Comparison of ENCODE assay signal across 8 cellular contexts in genomic region chr19:57240311-57241090, GRCh38. TPM values are rescaled to one million over a fixed set of nuclear protein-coding genes. Genes with fewer than 3 reads are reported as not detected.
DNase-seq lines count a peak whose midpoint lies in the region; ATAC-seq and TF ChIP-seq lines count a peak whose summit lies in the region.

Gene ZNF805 (plus strand): TSS chr19:57240632. CDS start chr19:57240892, 260 bp downstream.

- peak within 1 kb of the TSS; percentile 90 to 97 (median 94) for H3K4me3 Mint-ChIP-seq in naive thymus-derived CD8-positive, alpha-beta T cell
- peak within 1 kb of the TSS; percentile 91 to 98 for H3K4me3 Mint-ChIP-seq in stimulated activated naive B cell treated with anti-CD40 and anti-IgM and Interleukin-4, amounts not matched to agents 10 μg/mL and 1 μg/mL and 100 μg/mL, for 72 hours

- ATAC-seq in naive thymus-derived CD8-positive, alpha-beta T cell = peak; percentile 92 to 93
- peak; percentile 92 to 95 for ATAC-seq in stimulated activated naive B cell treated with anti-CD40 and anti-IgM and Interleukin-4, amounts not matched to agents 10 μg/mL and 1 μg/mL and 100 μg/mL, for 72 hours (replicated peaks)

- POLR2A ChIA-PET in RWPE1 (lab: Yijun Ruan, JAX; ENCODE audit: low non-redundant PET) = interaction anchor here (0.6 kb wide), 1 partner anchor 22 kb away, joined by 3 read pairs; no protein-coding TSS in a partner anchor
- POLR2A ChIA-PET in naive thymus-derived CD8-positive, alpha-beta T cell (lab: Charles Lee) = interaction anchor here (0.5 to 2.2 kb wide), 11 partner anchors 39 to 1023 kb away, joined by 3 to 11 read pairs (median 4); partner anchors contain the start of genes ZNF154, ZNF264, ZNF304 and ZNF460

- H3K36me3 Mint-ChIP-seq in naive thymus-derived CD8-positive, alpha-beta T cell = peaks cover 15 to 38% (median 24%) of the 10 kb centered on the region in 3 donors
- H3K36me3 Mint-ChIP-seq in stimulated activated naive B cell treated with anti-CD40 and anti-IgM and Interleukin-4, amounts not matched to agents 10 μg/mL and 1 μg/mL and 100 μg/mL, for 72 hours = peaks cover 22 to 33% of the 10 kb centered on the region in 2 donors

- peaks cover 0 to 7% (median 2%) of the 10 kb centered on the region in 9 donors for H3K9me3 Mint-ChIP-seq in naive thymus-derived CD8-positive, alpha-beta T cell
- no peaks in the 10 kb centered on the region for H3K9me3 Mint-ChIP-seq in stimulated activated naive B cell treated with anti-CD40 and anti-IgM and Interleukin-4, amounts not matched to agents 10 μg/mL and 1 μg/mL and 100 μg/mL, for 72 hours

- peak within 1 kb of the TSS; percentile 84 for H3K27ac ChIP-seq in RWPE1

- no peak for TF ChIP-seq CTCF in RWPE1 (conservative IDR thresholded peaks at IDR 0.05; ENCODE audit: low read depth)

- peaks cover 14 to 39% (median 36%) of the 10 kb centered on the region in 4 donors for H3K4me1 Mint-ChIP-seq in naive thymus-derived CD8-positive, alpha-beta T cell
- H3K4me1 Mint-ChIP-seq in stimulated activated naive B cell treated with anti-CD40 and anti-IgM and Interleukin-4, amounts not matched to agents 10 μg/mL and 1 μg/mL and 100 μg/mL, for 72 hours = peaks cover 24 to 46% of the 10 kb centered on the region in 2 donors

- peak; percentile 96 for DNase-seq in ELF-1 (ENCODE audit: low read depth, low spot score)
- DNase-seq in H4 (ENCODE audit: low spot score) = peak; percentile 93
- DNase-seq in LoVo (ENCODE audit: low spot score) = peak; percentile 86
- peak; percentile 92 for DNase-seq in RWPE1 (ENCODE audit: low spot score)
- peak; percentile 94 for DNase-seq in activated T-helper 9 cell treated with anti-CD3 and anti-CD28 coated beads, Interleukin-2, amount 50 U/mL, for 16 hours (ENCODE audit: low read depth)
- peak; percentile 89 for DNase-seq in fibroblast of peridontal ligament (ENCODE audit: extremely low read depth)
- DNase-seq in naive thymus-derived CD8-positive, alpha-beta T cell = peak; percentile 92 to 98 (median 96)
- peak; percentile 94 for DNase-seq in stimulated activated naive B cell treated with anti-CD40 and anti-IgM and Interleukin-4, amounts not matched to agents 10 μg/mL and 1 μg/mL and 100 μg/mL, for 72 hours

- H3K27me3 Mint-ChIP-seq in naive thymus-derived CD8-positive, alpha-beta T cell = no peaks in the 10 kb centered on the region
- H3K27me3 Mint-ChIP-seq in stimulated activated naive B cell treated with anti-CD40 and anti-IgM and Interleukin-4, amounts not matched to agents 10 μg/mL and 1 μg/mL and 100 μg/mL, for 72 hours = no peaks in the 10 kb centered on the region

- H3K27ac Mint-ChIP-seq in naive thymus-derived CD8-positive, alpha-beta T cell = peak within 1 kb of the TSS; percentile 94 to 99 (median 98)
- H3K27ac Mint-ChIP-seq in stimulated activated naive B cell treated with anti-CD40 and anti-IgM and Interleukin-4, amounts not matched to agents 10 μg/mL and 1 μg/mL and 100 μg/mL, for 72 hours = peak within 1 kb of the TSS; percentile 98

- CTCF ChIA-PET in RWPE1 (lab: Yijun Ruan, JAX) = interaction anchor here (0.8 kb wide), 1 partner anchor 19 kb away, joined by 3 read pairs; no protein-coding TSS in a partner anchor

RNA-seq across cellular contexts. Expression of gene ZNF805, which starts in this region (rescaled TPM):
- total RNA-seq in H4 (2014; rRNA removed; shearing (Covaris generic)) = 6.1 and 7.8 TPM in 2 replicates
- 10 to 100 TPM; 22.3 to 24.3 TPM for total RNA-seq in naive thymus-derived CD8-positive, alpha-beta T cell
- polyA plus RNA-seq in naive thymus-derived CD8-positive, alpha-beta T cell = 1 to 10 TPM; 3.2 to 3.8 (median 3.6) TPM

Comparison
In these comparisons a context has a peak if more than half of its experiments do, and no peak if none do; other contexts are left out.
1. Peak in every context shown above with its lines: DNase-seq, ATAC-seq and H3K27ac ChIP-seq.